23 cellular contexts compared by ENCODE assay signal in the genomic region with DNA sequence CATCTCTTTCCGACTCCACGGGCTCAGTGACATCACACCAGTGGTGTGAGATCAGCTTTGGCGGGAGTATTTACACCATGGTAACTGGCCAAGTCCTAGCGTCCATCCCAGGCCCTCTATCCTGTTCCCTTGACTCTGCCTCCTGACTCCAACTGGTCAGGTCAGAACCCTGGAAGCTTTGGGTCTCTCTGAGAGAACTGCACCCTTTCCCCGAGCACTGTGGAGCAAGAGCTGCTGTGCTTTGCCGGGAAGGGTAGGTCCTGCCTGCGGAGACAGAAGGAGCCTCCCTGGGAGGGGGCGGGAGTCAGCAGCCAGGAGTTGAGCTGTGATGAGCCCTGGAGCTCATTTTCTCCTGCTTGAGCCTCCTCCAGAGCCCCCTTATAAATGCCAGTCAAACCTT.
"Had no signal": no experiment of that assay in that cellular context is flagged by ENCODE, and none has a peak within 500 bp of the region (broad histone marks: within the 10 kb centered on the region; RNA-seq: fewer than 3 reads in every experiment).

No MANE protein-coding gene starts in this region.

- H3K27me3 ChIP-seq: breast epithelium, colonic mucosa, gastrocnemius medialis, pancreas had no signal

- H3K9me3 ChIP-seq: breast epithelium, colonic mucosa, esophagus squamous epithelium, gastrocnemius medialis, pancreas, thoracic aorta had no signal

- H3K4me1 ChIP-seq: breast epithelium, colonic mucosa, esophagus squamous epithelium, gastrocnemius medialis, pancreas had no signal

- ATAC-seq: gastrocnemius medialis, pancreas, right cardiac atrium had no signal

- H3K36me3 ChIP-seq: breast epithelium, colonic mucosa, esophagus squamous epithelium, gastrocnemius medialis, pancreas, thoracic aorta had no signal

- H3K4me3 ChIP-seq: breast epithelium, colonic mucosa, dorsolateral prefrontal cortex, esophagus squamous epithelium, gastrocnemius medialis, mucosa of descending colon, pancreas, skin epidermis, thoracic aorta had no signal

- DNase-seq: activated CD4-positive, alpha-beta memory T cell treated with anti-CD3 and anti-CD28 coated beads for 36 hours; activated CD4-positive, alpha-beta T cell treated with anti-CD3 and anti-CD28 coated beads for 48 hours; activated CD4-positive, CD25-positive, alpha-beta regulatory T cell; activated naive CD4-positive, alpha-beta T cell treated with Interleukin-2 at 50 U/mL for 16 hours; activated naive CD8-positive, alpha-beta T cell treated with anti-CD3 and anti-CD28 coated beads for 36 hours; activated T-cell treated with anti-CD3 and anti-CD28 coated beads, Interleukin-2, amount 50 U/mL, for 48 hours; colonic mucosa; esophagus squamous epithelium; gastrocnemius medialis; islet precursor cell; left colon; mucosa of descending colon; naive B cell; stimulated activated CD4-positive, alpha-beta T cell treated with anti-CD3 and anti-CD28 coated beads, Interleukin-2, amount 100 ng/mL, for 24 hours; stimulated activated naive CD4-positive, alpha-beta T cell; T-helper 1 cell had no signal

- H3K27ac ChIP-seq: breast epithelium, colonic mucosa, dorsolateral prefrontal cortex, esophagus squamous epithelium, gastrocnemius medialis, pancreas, skin epidermis, thoracic aorta had no signal

- FAIRE-seq: astrocyte, pancreas had no signal
